24 cellular contexts compared by ENCODE assay signal in the genomic region with DNA sequence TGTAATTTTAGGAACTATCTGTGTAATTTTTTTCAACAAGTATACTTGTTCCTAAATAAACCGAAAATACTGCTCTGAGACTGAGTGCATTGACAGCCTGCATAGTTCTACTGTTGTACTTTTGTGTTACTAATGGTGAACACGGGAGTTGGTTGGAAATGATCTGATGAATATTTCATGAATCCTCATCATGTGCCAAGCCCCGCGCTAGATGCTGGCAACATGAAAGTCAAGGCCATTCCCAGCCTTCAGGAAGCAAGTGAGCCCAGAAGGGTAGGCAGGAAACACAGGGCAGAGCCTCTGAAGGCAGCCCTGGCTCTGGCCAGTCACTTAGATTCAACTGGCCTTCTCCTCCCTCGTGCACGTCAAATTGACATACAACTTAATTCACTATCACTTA.
"Had no signal": no experiment of that assay in that cellular context is flagged by ENCODE, and none has a peak within 500 bp of the region (broad histone marks: within the 10 kb centered on the region; RNA-seq: fewer than 3 reads in every experiment).

No MANE protein-coding gene starts in this region.

- H3K4me1 Mint-ChIP-seq: central memory CD8-positive, alpha-beta T cell; neural crest cell had no signal

- H3K4me1 ChIP-seq: breast epithelium, esophagus squamous epithelium, right atrium auricular region, spleen had no signal

- H3K9me3 ChIP-seq: breast epithelium, esophagus squamous epithelium, right atrium auricular region, thoracic aorta had no signal

- H3K9me3 Mint-ChIP-seq: activated T-cell treated with anti-CD3 and anti-CD28 coated beads, Interleukin-2, amount 50 U/mL, for 4 hours; central memory CD8-positive, alpha-beta T cell had no signal

- H3K27ac Mint-ChIP-seq: activated naive CD8-positive, alpha-beta T cell treated with anti-CD3 and anti-CD28 coated beads for 36 hours; activated T-helper 2 cell treated with anti-CD3 and anti-CD28 coated beads, Interferon-gamma antibody, Interleukin-2, Interleukin-4, amounts not matched to agents 10 μg/mL and 5 μg/mL and 100 μg/mL, durations not matched to agents 14 hours and 24 hours and 36 hours; progenitor cell of endocrine pancreas had no signal

- H3K36me3 ChIP-seq: breast epithelium, right atrium auricular region, thoracic aorta had no signal

- H3K4me3 ChIP-seq: breast epithelium, esophagus squamous epithelium, heart right ventricle, right atrium auricular region, spleen, thoracic aorta had no signal

- DNase-seq: activated CD4-positive, alpha-beta T cell treated with anti-CD3 and anti-CD28 coated beads for 4 hours; activated CD4-positive, alpha-beta T cell treated with anti-CD3 and anti-CD28 coated beads, Interleukin-2, amount 50 U/mL, for 48 hours; activated CD4-positive, CD25-positive, alpha-beta regulatory T cell; activated CD8-positive, alpha-beta memory T cell treated with anti-CD3 and anti-CD28 coated beads, Interleukin-2, amount 50 U/mL, for 48 hours; activated naive CD4-positive, alpha-beta T cell; activated naive CD8-positive, alpha-beta T cell treated with anti-CD3 and anti-CD28 coated beads for 36 hours; activated T-cell treated with anti-CD3 and anti-CD28 coated beads, Interleukin-2, amount 50 U/mL, for 4 hours; esophagus squamous epithelium; heart right ventricle; islet precursor cell; left colon; mesendoderm; naive thymus-derived CD4-positive, alpha-beta T cell; spleen; stimulated activated CD4-positive, alpha-beta T cell treated with anti-CD3 and anti-CD28 coated beads, Interleukin-4, amount 100 ng/mL, for 1 hour; stimulated activated naive CD4-positive, alpha-beta T cell; T-helper 9 cell had no signal

- H3K4me3 Mint-ChIP-seq: activated naive CD8-positive, alpha-beta T cell treated with anti-CD3 and anti-CD28 coated beads for 36 hours; activated T-cell treated with anti-CD3 and anti-CD28 coated beads, Interleukin-2, amount 50 U/mL, for 4 hours; central memory CD8-positive, alpha-beta T cell; naive thymus-derived CD4-positive, alpha-beta T cell; neural crest cell had no signal

- H3K27ac ChIP-seq: breast epithelium, esophagus squamous epithelium, heart right ventricle, right atrium auricular region, spleen, thoracic aorta had no signal

- ATAC-seq: activated T-cell treated with anti-CD3 and anti-CD28 coated beads, Interleukin-2, amount 50 U/mL, for 4 hours; heart right ventricle; left colon; naive thymus-derived CD4-positive, alpha-beta T cell had no signal

- H3K27me3 ChIP-seq: breast epithelium, esophagus squamous epithelium, heart right ventricle, right atrium auricular region, spleen had no signal

- H3K27me3 Mint-ChIP-seq: activated naive CD8-positive, alpha-beta T cell treated with anti-CD3 and anti-CD28 coated beads for 36 hours; central memory CD8-positive, alpha-beta T cell; naive thymus-derived CD4-positive, alpha-beta T cell; progenitor cell of endocrine pancreas had no signal
